ENCODE assay signal across 9 cellular contexts in the genomic region with DNA sequence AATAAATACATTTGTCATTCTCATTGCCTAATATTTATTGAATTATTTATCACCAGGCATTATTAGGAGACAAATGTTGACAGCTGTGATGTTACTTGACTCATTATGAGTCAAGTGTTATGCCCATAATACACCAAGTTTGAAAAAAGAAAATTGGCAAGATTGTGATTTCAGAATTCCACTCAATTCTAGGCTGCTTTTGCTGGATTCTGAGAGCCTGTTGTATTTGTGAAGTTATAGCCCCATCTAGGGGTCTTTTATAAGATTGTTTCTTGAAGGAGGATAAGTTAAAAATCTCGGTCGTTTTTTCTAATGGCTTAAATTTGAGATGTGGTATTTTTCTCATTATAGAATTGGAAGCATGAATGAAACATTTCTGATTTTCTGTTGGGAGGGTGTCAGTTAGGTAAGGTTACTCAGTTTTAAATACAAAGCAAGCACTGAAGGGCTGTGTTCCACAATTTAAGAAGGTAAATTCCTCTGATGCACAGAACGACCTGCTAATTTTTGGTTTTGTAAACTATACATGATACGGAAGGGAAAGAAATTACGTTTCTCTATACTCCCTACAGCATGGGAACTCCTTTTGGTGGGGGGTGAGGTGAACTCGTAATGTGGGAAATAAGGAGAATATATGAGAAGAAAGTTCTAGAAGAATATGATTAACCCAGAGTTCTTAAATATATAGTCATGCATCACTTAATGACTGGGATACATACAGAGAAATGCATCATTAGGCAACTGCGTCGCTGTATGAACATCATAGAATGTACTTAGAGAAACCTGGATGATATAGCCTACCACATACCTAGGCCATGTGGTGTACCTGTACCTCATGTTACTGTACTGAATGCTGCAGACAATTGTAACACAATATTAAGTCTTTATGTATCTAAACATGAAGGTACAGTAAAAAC. TPM values are rescaled to one million over a fixed set of nuclear protein-coding genes. Genes with fewer than 3 reads are reported as not detected.
DNase-seq lines count a peak whose midpoint lies in the region; ATAC-seq, FAIRE-seq and TF ChIP-seq lines count a peak whose summit lies in the region.
"Had no signal": no experiment of that assay in that cellular context is flagged by ENCODE, and none has a peak within 500 bp of the region (broad histone marks: within the 10 kb centered on the region; RNA-seq: fewer than 3 reads in every experiment).

No MANE protein-coding gene starts in this region.

- H3K27me3 Mint-ChIP-seq in neural progenitor cell (ENCODE audit: insufficient read depth, low read depth), result no peaks in the 10 kb centered on the region

- no peaks in the 10 kb centered on the region for H3F3A ChIP-seq in neural progenitor cell (ENCODE audit: low read depth)

- H3K9ac ChIP-seq in neural progenitor cell, result no peak overlapping the region

- peak; percentile 82 for TF ChIP-seq CTCF in neural progenitor cell (IDR thresholded peaks at IDR 0.05)

- H3K36me3 Mint-ChIP-seq in neural progenitor cell, result no peaks in the 10 kb centered on the region

- ATAC-seq in esophagus mucosa (peak; percentile 50), GM21360 (IDR thresholded peaks at IDR 0.05; ENCODE audit: unreplicated experiment) (no peak)

- H3K4me1 Mint-ChIP-seq in neural progenitor cell, result no peaks in the 10 kb centered on the region

- no peaks in the 10 kb centered on the region for H3K9me3 ChIP-seq in neural progenitor cell (ENCODE audit: low read depth)

- peak; percentile 94 for FAIRE-seq in RCC 7860 (lab: Jason Lieb, UNC)

- H3K27ac ChIP-seq in neural progenitor cell, result no peak overlapping the region
- H3K27ac ChIP-seq: SK-N-MC had no signal

- H3K4me2 ChIP-seq in neural progenitor cell, result no peak overlapping the region

- peak overlapping the region; percentile 26 for H2AFZ ChIP-seq in neural progenitor cell (replicated peaks)

- DNase-seq in DMS53 (lab: John Stamatoyannopoulos, UW) (peak; percentile 86), KG1 (lab: John Stamatoyannopoulos, UW) (peak; percentile 28), RCC 7860 (ENCODE audit: low spot score) (peak; percentile 63), neural progenitor cell (ENCODE audit: low spot score) (peak; percentile 67), T1000 (lab: John Stamatoyannopoulos, UW) (no peak)
- no peak for DNase-seq in activated CD4-positive, alpha-beta T cell treated with anti-CD3 and anti-CD28 coated beads for 4 hours

- H3K27me3 ChIP-seq in neural progenitor cell, result no peaks in the 10 kb centered on the region

- no peak overlapping the region for H3K27ac Mint-ChIP-seq in neural progenitor cell

- H3K4me3 ChIP-seq in neural progenitor cell, result no peak overlapping the region
- H3K4me3 ChIP-seq: SK-N-MC had no signal

- H3K9me3 Mint-ChIP-seq in neural progenitor cell, result no peaks in the 10 kb centered on the region

- no peaks in the 10 kb centered on the region for H4K20me1 ChIP-seq in neural progenitor cell (ENCODE audit: low read depth)

- H3K4me1 ChIP-seq in neural progenitor cell, result no peaks in the 10 kb centered on the region

- no peaks in the 10 kb centered on the region for H3K79me2 ChIP-seq in neural progenitor cell (ENCODE audit: low read depth)

- no peak overlapping the region for H3K4me3 Mint-ChIP-seq in neural progenitor cell

- no peaks in the 10 kb centered on the region for H3K36me3 ChIP-seq in neural progenitor cell

RNA-seq across cellular contexts. Expression of a gene that starts 2.6 kb away (rescaled TPM):
- total RNA-seq in esophagus mucosa (0.16 TPM), neural progenitor cell (ENCODE audit: low replicate concordance) (0.93 and 2.8 TPM in 2 replicates)

RNA-seq across cellular contexts. Expression of a gene that starts 32.6 kb away (rescaled TPM):
- 4.0 TPM for total RNA-seq in esophagus mucosa
- 26.2 and 27.2 TPM in 2 replicates for total RNA-seq in neural progenitor cell (ENCODE audit: low replicate concordance)

Comparison
In these comparisons a context has a peak if more than half of its experiments do, and no peak if none do; other contexts are left out.
1. DNase-seq: peak in DMS53 (single experiment), KG1 (single experiment), RCC 7860 (single experiment) and neural progenitor cell (single experiment); none in T1000 (single experiment) and activated CD4-positive, alpha-beta T cell treated with anti-CD3 and anti-CD28 coated beads for 4 hours (0 of 2).